11 cellular contexts compared by ENCODE assay signal in the genomic region with DNA sequence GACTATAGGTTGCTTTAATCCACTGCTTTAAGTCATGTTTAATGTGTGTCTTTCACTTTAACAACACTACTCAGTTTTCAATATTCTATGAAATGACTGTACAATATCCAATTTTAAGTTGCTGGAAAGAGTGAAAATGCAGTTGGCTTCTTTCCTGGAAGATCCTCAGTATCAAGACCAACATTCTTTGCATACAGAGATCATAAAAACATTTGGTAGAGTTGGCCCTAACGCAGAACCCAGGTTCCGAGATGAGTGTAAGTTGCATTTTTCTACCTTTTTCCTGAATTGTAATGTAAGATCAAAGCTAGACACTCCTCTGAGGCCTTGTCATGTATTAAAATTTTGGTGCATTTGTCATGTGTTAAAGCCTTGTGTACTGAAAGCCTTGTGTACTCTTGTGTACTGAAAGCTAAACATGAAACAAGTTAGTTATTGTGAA. TPM values are rescaled to one million over a fixed set of nuclear protein-coding genes. Genes with fewer than 3 reads are reported as not detected.
A peak's percentile ranks its signal among the peaks of the same experiment; 100 is the strongest.
DNase-seq lines count a peak whose midpoint lies in the region; ATAC-seq and TF ChIP-seq lines count a peak whose summit lies in the region.
"Had no signal": no experiment of that assay in that cellular context is flagged by ENCODE, and none has a peak within 500 bp of the region (broad histone marks: within the 10 kb centered on the region; RNA-seq: fewer than 3 reads in every experiment).

No MANE protein-coding gene starts in this region.

- DNase-seq in AG04450 (ENCODE audit: low read depth, low spot score): peak; percentile 41
- DNase-seq in GM23248: peak; percentile 86
- DNase-seq in adrenal gland: peak in 1 of 7 donors; percentile 8
- DNase-seq in hepatic stellate cell (ENCODE audit: low spot score): peak; percentile 0
- DNase-seq in activated effector memory CD4-positive, alpha-beta T cell treated with anti-CD3 and anti-CD28 coated beads, Interleukin-2, amount 50 U/mL, for 16 hours: no peak
- DNase-seq in NCI-H2227 treated with DMSO at 0.1 percent for 48 hours (lab: John Stamatoyannopoulos, UW): no peak
- DNase-seq: colonic mucosa, right lobe of liver, T1000 had no signal

- H3K4me1 ChIP-seq in GM23248 (ENCODE audit: insufficient read depth) (peaks cover 28% of the 10 kb centered on the region), adrenal gland (replicated peaks in 1 of 2) (peaks cover 13 to 21% of the 10 kb centered on the region in 2 donors)
- H3K4me1 ChIP-seq: colonic mucosa, right lobe of liver had no signal

- H3K27ac ChIP-seq in AG04450 (ENCODE audit: low read depth, low read length) (no peak overlapping the region), GM23248 (peak overlapping the region; percentile 95), adrenal gland (peak overlapping the region in 4 of 5 donors; percentile 11 to 42 (median 25))
- H3K27ac ChIP-seq: colonic mucosa had no signal

- H3K36me3 ChIP-seq in GM23248 (ENCODE audit: low read depth) (no peaks in the 10 kb centered on the region), adrenal gland (replicated peaks in 1 of 2) (no peaks in the 10 kb centered on the region)
- H3K36me3 ChIP-seq: colonic mucosa, right lobe of liver had no signal

- CTCF ChIA-PET in AG04450 (lab: Charles Lee): no interaction called here

- WGBS in GM23248 (ENCODE audit: low coverage in 1 of 2, low lambda C conversion rate in 2 of 2, missing lambda C conversion rate in 2 of 2), 2 experiments: 0 to 2% methylated on average over 2 of the region's 2 CpGs
- 62 to 88% (median 75%) methylated on average over 2 of the region's 2 CpGs for WGBS in adrenal gland, 4 donors

- H3K27me3 ChIP-seq in AG04450 (ENCODE audit: control insufficient read depth, insufficient read depth, low read length) (no peaks in the 10 kb centered on the region), GM23248 (replicated peaks; ENCODE audit: insufficient read depth) (no peaks in the 10 kb centered on the region), adrenal gland (no peaks in the 10 kb centered on the region)
- H3K27me3 ChIP-seq: colonic mucosa, right lobe of liver had no signal

- in situ Hi-C loops in GM23248 (cut with MboI): no loop called here

- H3K79me2 ChIP-seq in GM23248 (ENCODE audit: insufficient read depth): no peaks in the 10 kb centered on the region

- ATAC-seq in GM19455 (IDR thresholded peaks at IDR 0.05; ENCODE audit: unreplicated experiment): no peak
- ATAC-seq in HG03196 (IDR thresholded peaks at IDR 0.05; ENCODE audit: unreplicated experiment): no peak
- ATAC-seq: right lobe of liver had no signal

- TF ChIP-seq CTCF in AG04450 (IDR thresholded peaks at IDR 0.05; ENCODE audit: low read depth, low read length): no peak
- no peak for TF ChIP-seq CTCF in adrenal gland (IDR thresholded peaks at IDR 0.05)

- H4K20me1 ChIP-seq in GM23248 (ENCODE audit: insufficient read depth): no peaks in the 10 kb centered on the region

- POLR2A ChIA-PET in AG04450 (lab: Yijun Ruan, JAX): no interaction called here

- no peak for TF ChIP-seq POLR2A in adrenal gland (IDR thresholded peaks at IDR 0.05)

- peak overlapping the region; percentile 89 for H3K4me2 ChIP-seq in GM23248 (ENCODE audit: unreplicated experiment)

- no peak overlapping the region for H3K4me3 ChIP-seq in AG04450 (ENCODE audit: low read depth, low read length)
- H3K4me3 ChIP-seq in GM23248: peak overlapping the region; percentile 61
- no peak overlapping the region for H3K4me3 ChIP-seq in adrenal gland
- H3K4me3 ChIP-seq: colonic mucosa, right lobe of liver had no signal

- H3K9me3 ChIP-seq in AG04450 (ENCODE audit: control insufficient read depth, insufficient read depth, low read length): no peaks in the 10 kb centered on the region
- H3K9me3 ChIP-seq in GM23248 (ENCODE audit: low read depth): no peaks in the 10 kb centered on the region
- H3K9me3 ChIP-seq in adrenal gland (replicated peaks in 1 of 3): no peaks in the 10 kb centered on the region
- H3K9me3 ChIP-seq: colonic mucosa, right lobe of liver had no signal

- intact Hi-C loops in adrenal gland (cut with DNase I): no loop called here

- H3K9me2 ChIP-seq in GM23248 (ENCODE audit: insufficient read depth): no peaks in the 10 kb centered on the region

- no peak overlapping the region for H2AFZ ChIP-seq in GM23248

- peaks cover 44% of the 10 kb centered on the region for H3F3A ChIP-seq in GM23248 (ENCODE audit: insufficient read depth)

- peak overlapping the region; percentile 72 for H3K9ac ChIP-seq in GM23248

RNA-seq across cellular contexts. Expression of gene TNFRSF11A, which starts 42.9 kb away (rescaled TPM):
- polyA plus RNA-seq in AG04450 (2011; rRNA removed): not detected in 2 replicates
- polyA minus RNA-seq in AG04450 (2011; rRNA and poly(A)+ RNA removed): not detected in 2 replicates
- 0.22 TPM in 1 of 2 replicates, not detected in the other for total RNA-seq in GM23248 (2014; rRNA removed; shearing (Covaris generic))
- polyA plus RNA-seq in GM23248 (2016; fragmentation: Nextera tagmentation; extraction: Ambion mirVana): 0.09 TPM in 1 of 2 replicates, not detected in the other
- 10 to 100 TPM in 1 of 8 donors, 1 to 10 TPM in 7; 3.4 to 15.7 (median 6.0) TPM for total RNA-seq in adrenal gland
- 1 to 10 TPM; 1.4 to 2.0 (median 1.8) TPM for polyA plus RNA-seq in adrenal gland

Comparison
In these comparisons a context has a peak if more than half of its experiments do, and no peak if none do; other contexts are left out.
1. DNase-seq: peak in AG04450 (single experiment), GM23248 (single experiment) and hepatic stellate cell (single experiment); none in activated effector memory CD4-positive, alpha-beta T cell treated with anti-CD3 and anti-CD28 coated beads, Interleukin-2, amount 50 U/mL, for 16 hours (single experiment) and NCI-H2227 treated with DMSO at 0.1 percent for 48 hours (single experiment).